ENCODE assay signal across 8 cellular contexts in genomic region chr6:27838513-27839302, GRCh38.
DNase-seq lines count a peak whose midpoint lies in the region; ATAC-seq, FAIRE-seq and TF ChIP-seq lines count a peak whose summit lies in the region.
"Not testable (repeated sequence)": the region's sequence is repeated elsewhere in the genome, so short reads cannot be mapped to it uniquely, and the experiment has no call there.

No MANE protein-coding gene starts in this region.

- under 1% methylated on average over 48 of the region's 48 CpGs for WGBS in hepatocyte (ENCODE audit: low lambda C conversion rate, missing lambda C conversion rate)
- under 1% methylated on average over 48 of the region's 48 CpGs for WGBS in thymus

- not testable (repeated sequence) for H4K20me1 ChIP-seq in hepatocyte (ENCODE audit: insufficient read depth, poor library complexity, severe bottlenecking); osteoblast (ENCODE audit: insufficient read depth, low read length)

- peaks cover 11% of the 10 kb centered on the region for H3K4me1 ChIP-seq in hepatocyte (ENCODE audit: insufficient read depth)
- peaks cover 11% of the 10 kb centered on the region for H3K4me1 ChIP-seq in osteoblast (ENCODE audit: insufficient read depth, low read length)
- H3K4me1 ChIP-seq in thymus (ENCODE audit: control insufficient read depth, insufficient read depth, low read length) = not testable (repeated sequence)

- TF ChIP-seq CTCF in bronchial epithelial cell (IDR thresholded peaks at IDR 0.05; ENCODE audit: insufficient read depth, low read length, severe bottlenecking); hepatocyte (IDR thresholded peaks at IDR 0.05; ENCODE audit: poor library complexity); osteoblast (IDR thresholded peaks at IDR 0.05; ENCODE audit: extremely low read depth, low read depth, low read length): not testable (repeated sequence)

- H3K27me3 ChIP-seq in bronchial epithelial cell (ENCODE audit: control insufficient read depth, insufficient read depth, low read length); hepatocyte; osteoblast (ENCODE audit: insufficient read depth, low read length); thymus (ENCODE audit: control insufficient read depth, insufficient read depth): not testable (repeated sequence)

- H3K36me3 ChIP-seq in bronchial epithelial cell (ENCODE audit: control insufficient read depth, insufficient read depth, low read length); hepatocyte (replicated peaks; ENCODE audit: insufficient read depth, low read depth); osteoblast (ENCODE audit: insufficient read depth, low read length); thymus (ENCODE audit: control insufficient read depth, insufficient read depth): not testable (repeated sequence)

- H3K79me2 ChIP-seq in hepatocyte = peaks cover 42% of the 10 kb centered on the region
- H3K79me2 ChIP-seq in osteoblast (ENCODE audit: insufficient read depth, low read length) = peaks cover 28% of the 10 kb centered on the region

- H3K4me2 ChIP-seq in hepatocyte = peak overlapping the region; percentile 89
- H3K4me2 ChIP-seq in osteoblast (ENCODE audit: insufficient read depth, low read length) = peak overlapping the region; percentile 94

- DNase-seq in GM03348 (ENCODE audit: low spot score) (peak; percentile 21), NCI-H2227 (lab: John Stamatoyannopoulos, UW; ENCODE audit: unreplicated experiment) (peak; percentile 55), bronchial epithelial cell (ENCODE audit: low read depth) (peak; percentile 25), hepatocyte (ENCODE audit: low spot score) (peak; percentile 68)
- peak; percentile 74 for DNase-seq in activated CD4-positive, CD25-positive, alpha-beta regulatory T cell treated with anti-CD3 and anti-CD28 coated beads, Interleukin-2, amount 50 U/mL, for 72 hours
- not testable (repeated sequence) for DNase-seq in osteoblast (ENCODE audit: insufficient read length, low spot score, missing footprints)

- FAIRE-seq in bronchial epithelial cell (lab: Jason Lieb, UNC) = not testable (repeated sequence)

- peak overlapping the region; percentile 70 for H3K4me3 ChIP-seq in bronchial epithelial cell (ENCODE audit: low read depth, low read length)
- H3K4me3 ChIP-seq in hepatocyte = peak overlapping the region; percentile 55
- H3K4me3 ChIP-seq in osteoblast (ENCODE audit: insufficient read depth, low read length) = peak overlapping the region; percentile 83
- peak overlapping the region; percentile 82 for H3K4me3 ChIP-seq in thymus (ENCODE audit: low read length)

- not testable (repeated sequence) for H3K9me2 ChIP-seq in hepatocyte (replicated peaks; ENCODE audit: insufficient read depth)

- peak; percentile 14 for ATAC-seq in HG02852 (IDR thresholded peaks at IDR 0.05; ENCODE audit: unreplicated experiment)

- H2AFZ ChIP-seq in hepatocyte (peak overlapping the region; percentile 11), osteoblast (ENCODE audit: low read length) (peak overlapping the region; percentile 70)

- H3K9me3 ChIP-seq in hepatocyte (ENCODE audit: low read depth); osteoblast (ENCODE audit: low read depth, low read length); thymus (ENCODE audit: control insufficient read depth): not testable (repeated sequence)

- H3K27ac ChIP-seq in hepatocyte (peak overlapping the region; percentile 96), osteoblast (ENCODE audit: low read depth, low read length) (peak overlapping the region; percentile 100), thymus (ENCODE audit: low read depth) (peak overlapping the region; percentile 100)
